Comparison of ENCODE assay signal across 1 cellular context in the genomic region with DNA sequence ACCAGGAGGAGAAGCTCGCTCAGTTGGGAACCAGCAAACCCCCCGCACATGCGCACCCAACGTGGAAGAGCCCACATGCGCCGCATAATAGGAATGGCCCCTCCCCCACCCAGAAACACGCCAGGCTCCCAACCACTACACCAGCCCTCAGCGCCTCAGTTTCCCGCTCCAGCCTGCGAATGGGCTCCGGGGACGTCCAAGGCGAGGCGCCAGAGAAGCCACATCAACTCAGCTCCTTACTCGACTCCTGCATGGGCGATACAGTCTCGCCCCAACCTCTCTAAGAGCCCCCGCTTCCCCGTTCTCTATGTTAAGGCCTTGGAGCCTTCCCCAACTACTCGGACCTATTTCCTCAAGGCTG.
TF ChIP-seq lines count a peak whose summit lies in the region.

No MANE protein-coding gene starts in this region.

TF ChIP-seq in HepG2, 621 proteins besides CTCF, POLR2A, EP300 and RAD21 (continued from another document and continues in another):
- TF ChIP-seq, protein P1, sequence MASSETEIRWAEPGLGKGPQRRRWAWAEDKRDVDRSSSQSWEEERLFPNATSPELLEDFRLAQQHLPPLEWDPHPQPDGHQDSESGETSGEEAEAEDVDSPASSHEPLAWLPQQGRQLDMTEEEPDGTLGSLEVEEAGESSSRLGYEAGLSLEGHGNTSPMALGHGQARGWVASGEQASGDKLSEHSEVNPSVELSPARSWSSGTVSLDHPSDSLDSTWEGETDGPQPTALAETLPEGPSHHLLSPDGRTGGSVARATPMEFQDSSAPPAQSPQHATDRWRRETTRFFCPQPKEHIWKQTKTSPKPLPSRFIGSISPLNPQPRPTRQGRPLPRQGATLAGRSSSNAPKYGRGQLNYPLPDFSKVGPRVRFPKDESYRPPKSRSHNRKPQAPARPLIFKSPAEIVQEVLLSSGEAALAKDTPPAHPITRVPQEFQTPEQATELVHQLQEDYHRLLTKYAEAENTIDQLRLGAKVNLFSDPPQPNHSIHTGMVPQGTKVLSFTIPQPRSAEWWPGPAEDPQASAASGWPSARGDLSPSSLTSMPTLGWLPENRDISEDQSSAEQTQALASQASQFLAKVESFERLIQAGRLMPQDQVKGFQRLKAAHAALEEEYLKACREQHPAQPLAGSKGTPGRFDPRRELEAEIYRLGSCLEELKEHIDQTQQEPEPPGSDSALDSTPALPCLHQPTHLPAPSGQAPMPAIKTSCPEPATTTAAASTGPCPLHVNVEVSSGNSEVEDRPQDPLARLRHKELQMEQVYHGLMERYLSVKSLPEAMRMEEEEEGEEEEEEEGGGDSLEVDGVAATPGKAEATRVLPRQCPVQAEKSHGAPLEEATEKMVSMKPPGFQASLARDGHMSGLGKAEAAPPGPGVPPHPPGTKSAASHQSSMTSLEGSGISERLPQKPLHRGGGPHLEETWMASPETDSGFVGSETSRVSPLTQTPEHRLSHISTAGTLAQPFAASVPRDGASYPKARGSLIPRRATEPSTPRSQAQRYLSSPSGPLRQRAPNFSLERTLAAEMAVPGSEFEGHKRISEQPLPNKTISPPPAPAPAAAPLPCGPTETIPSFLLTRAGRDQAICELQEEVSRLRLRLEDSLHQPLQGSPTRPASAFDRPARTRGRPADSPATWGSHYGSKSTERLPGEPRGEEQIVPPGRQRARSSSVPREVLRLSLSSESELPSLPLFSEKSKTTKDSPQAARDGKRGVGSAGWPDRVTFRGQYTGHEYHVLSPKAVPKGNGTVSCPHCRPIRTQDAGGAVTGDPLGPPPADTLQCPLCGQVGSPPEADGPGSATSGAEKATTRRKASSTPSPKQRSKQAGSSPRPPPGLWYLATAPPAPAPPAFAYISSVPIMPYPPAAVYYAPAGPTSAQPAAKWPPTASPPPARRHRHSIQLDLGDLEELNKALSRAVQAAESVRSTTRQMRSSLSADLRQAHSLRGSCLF (CRISPR knock-in tag; IDR thresholded peaks at IDR 0.05; ENCODE audit: borderline replicate concordance), result no peak
- TF ChIP-seq ZMAT3 (CRISPR knock-in tag; conservative IDR thresholded peaks at IDR 0.05), result no peak
- TF ChIP-seq ZNF431 (CRISPR knock-in tag; IDR thresholded peaks at IDR 0.05; ENCODE audit: borderline replicate concordance, low read depth), result 0 out of 2 replicates have a peak, but pooled peaks have one; percentile 36
- no peak for TF ChIP-seq TCF7L2 (IDR thresholded peaks at IDR 0.05; ENCODE audit: low read depth, low read length)
- TF ChIP-seq LBX2 (CRISPR knock-in tag; IDR thresholded peaks at IDR 0.05; ENCODE audit: borderline replicate concordance), result no peak; the same call in 1 of the 2 replicates
- TF ChIP-seq BORCS8-MEF2B (CRISPR knock-in tag; IDR thresholded peaks at IDR 0.05), result no peak
- 0 out of 2 replicates have a peak, but pooled peaks have one; percentile 16 for TF ChIP-seq ZNF562 (CRISPR knock-in tag; IDR thresholded peaks at IDR 0.05; ENCODE audit: borderline replicate concordance)
- TF ChIP-seq ZNF253 (CRISPR knock-in tag; IDR thresholded peaks at IDR 0.05; ENCODE audit: borderline replicate concordance), result no peak
- TF ChIP-seq CHD2 (IDR thresholded peaks at IDR 0.05; ENCODE audit: low read depth, low read length), result no peak
- no peak for TF ChIP-seq ZNF138 (CRISPR knock-in tag; IDR thresholded peaks at IDR 0.05; ENCODE audit: low read depth)
- no peak for TF ChIP-seq ZNF83 (CRISPR knock-in tag; IDR thresholded peaks at IDR 0.05; ENCODE audit: borderline replicate concordance)
- no peak for TF ChIP-seq ZNF75D (CRISPR knock-in tag; IDR thresholded peaks at IDR 0.05; ENCODE audit: borderline replicate concordance)
- TF ChIP-seq RNF219 (CRISPR knock-in tag; IDR thresholded peaks at IDR 0.05), result peak; percentile 10; the same call in 1 of the 2 replicates
- TF ChIP-seq ZFP62 (CRISPR knock-in tag; IDR thresholded peaks at IDR 0.05), result no peak
- TF ChIP-seq ZNF841 (CRISPR knock-in tag; IDR thresholded peaks at IDR 0.05; ENCODE audit: borderline replicate concordance), result peak; percentile 3; the same call in 1 of the 2 replicates
- no peak; the same call in 1 of the 2 replicates for TF ChIP-seq TMF1 (CRISPR knock-in tag; IDR thresholded peaks at IDR 0.05; ENCODE audit: low read depth)
- no peak for TF ChIP-seq GRHL1 (CRISPR knock-in tag; conservative IDR thresholded peaks at IDR 0.05)
- peak; percentile 80 for TF ChIP-seq ZNF710 (CRISPR knock-in tag; IDR thresholded peaks at IDR 0.05; ENCODE audit: borderline replicate concordance)
- TF ChIP-seq, protein P2, sequence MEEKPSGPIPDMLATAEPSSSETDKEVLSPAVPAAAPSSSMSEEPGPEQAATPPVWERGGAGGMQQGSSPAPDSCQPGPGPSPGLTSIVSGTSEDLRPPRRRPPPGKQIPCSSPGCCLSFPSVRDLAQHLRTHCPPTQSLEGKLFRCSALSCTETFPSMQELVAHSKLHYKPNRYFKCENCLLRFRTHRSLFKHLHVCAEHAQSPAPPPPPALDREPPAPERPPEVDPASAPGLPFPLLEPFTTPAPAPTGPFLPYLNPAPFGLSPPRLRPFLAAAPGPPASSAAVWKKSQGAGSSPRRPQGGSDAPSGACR (CRISPR knock-in tag; IDR thresholded peaks at IDR 0.05), result no peak; the same call in 1 of the 2 replicates
- TF ChIP-seq, protein P3, sequence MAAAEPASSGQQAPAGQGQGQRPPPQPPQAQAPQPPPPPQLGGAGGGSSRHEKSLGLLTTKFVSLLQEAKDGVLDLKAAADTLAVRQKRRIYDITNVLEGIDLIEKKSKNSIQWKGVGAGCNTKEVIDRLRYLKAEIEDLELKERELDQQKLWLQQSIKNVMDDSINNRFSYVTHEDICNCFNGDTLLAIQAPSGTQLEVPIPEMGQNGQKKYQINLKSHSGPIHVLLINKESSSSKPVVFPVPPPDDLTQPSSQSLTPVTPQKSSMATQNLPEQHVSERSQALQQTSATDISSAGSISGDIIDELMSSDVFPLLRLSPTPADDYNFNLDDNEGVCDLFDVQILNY (CRISPR knock-in tag; conservative IDR thresholded peaks at IDR 0.05), result no peak
- TF ChIP-seq FLYWCH1 (CRISPR knock-in tag; IDR thresholded peaks at IDR 0.05), result no peak
- TF ChIP-seq ZNF670 (CRISPR knock-in tag; IDR thresholded peaks at IDR 0.05; ENCODE audit: borderline replicate concordance), result no peak
- TF ChIP-seq GFI1 (CRISPR knock-in tag; IDR thresholded peaks at IDR 0.05; ENCODE audit: borderline replicate concordance), result no peak
- TF ChIP-seq, protein P4, sequence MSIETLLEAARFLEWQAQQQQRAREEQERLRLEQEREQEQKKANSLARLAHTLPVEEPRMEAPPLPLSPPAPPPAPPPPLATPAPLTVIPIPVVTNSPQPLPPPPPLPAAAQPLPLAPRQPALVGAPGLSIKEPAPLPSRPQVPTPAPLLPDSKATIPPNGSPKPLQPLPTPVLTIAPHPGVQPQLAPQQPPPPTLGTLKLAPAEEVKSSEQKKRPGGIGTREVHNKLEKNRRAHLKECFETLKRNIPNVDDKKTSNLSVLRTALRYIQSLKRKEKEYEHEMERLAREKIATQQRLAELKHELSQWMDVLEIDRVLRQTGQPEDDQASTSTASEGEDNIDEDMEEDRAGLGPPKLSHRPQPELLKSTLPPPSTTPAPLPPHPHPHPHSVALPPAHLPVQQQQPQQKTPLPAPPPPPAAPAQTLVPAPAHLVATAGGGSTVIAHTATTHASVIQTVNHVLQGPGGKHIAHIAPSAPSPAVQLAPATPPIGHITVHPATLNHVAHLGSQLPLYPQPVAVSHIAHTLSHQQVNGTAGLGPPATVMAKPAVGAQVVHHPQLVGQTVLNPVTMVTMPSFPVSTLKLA (IDR thresholded peaks at IDR 0.05), result peak; percentile 66; the same call in 1 of the 2 replicates
- TF ChIP-seq SP2 (CRISPR knock-in tag; IDR thresholded peaks at IDR 0.05), result peak; percentile 9
- TF ChIP-seq GZF1 (CRISPR knock-in tag; IDR thresholded peaks at IDR 0.05), result no peak
- no peak for TF ChIP-seq HNRNPLL (IDR thresholded peaks at IDR 0.05; ENCODE audit: low read depth, low read length, poor library complexity, severe bottlenecking)
- TF ChIP-seq, protein P5, sequence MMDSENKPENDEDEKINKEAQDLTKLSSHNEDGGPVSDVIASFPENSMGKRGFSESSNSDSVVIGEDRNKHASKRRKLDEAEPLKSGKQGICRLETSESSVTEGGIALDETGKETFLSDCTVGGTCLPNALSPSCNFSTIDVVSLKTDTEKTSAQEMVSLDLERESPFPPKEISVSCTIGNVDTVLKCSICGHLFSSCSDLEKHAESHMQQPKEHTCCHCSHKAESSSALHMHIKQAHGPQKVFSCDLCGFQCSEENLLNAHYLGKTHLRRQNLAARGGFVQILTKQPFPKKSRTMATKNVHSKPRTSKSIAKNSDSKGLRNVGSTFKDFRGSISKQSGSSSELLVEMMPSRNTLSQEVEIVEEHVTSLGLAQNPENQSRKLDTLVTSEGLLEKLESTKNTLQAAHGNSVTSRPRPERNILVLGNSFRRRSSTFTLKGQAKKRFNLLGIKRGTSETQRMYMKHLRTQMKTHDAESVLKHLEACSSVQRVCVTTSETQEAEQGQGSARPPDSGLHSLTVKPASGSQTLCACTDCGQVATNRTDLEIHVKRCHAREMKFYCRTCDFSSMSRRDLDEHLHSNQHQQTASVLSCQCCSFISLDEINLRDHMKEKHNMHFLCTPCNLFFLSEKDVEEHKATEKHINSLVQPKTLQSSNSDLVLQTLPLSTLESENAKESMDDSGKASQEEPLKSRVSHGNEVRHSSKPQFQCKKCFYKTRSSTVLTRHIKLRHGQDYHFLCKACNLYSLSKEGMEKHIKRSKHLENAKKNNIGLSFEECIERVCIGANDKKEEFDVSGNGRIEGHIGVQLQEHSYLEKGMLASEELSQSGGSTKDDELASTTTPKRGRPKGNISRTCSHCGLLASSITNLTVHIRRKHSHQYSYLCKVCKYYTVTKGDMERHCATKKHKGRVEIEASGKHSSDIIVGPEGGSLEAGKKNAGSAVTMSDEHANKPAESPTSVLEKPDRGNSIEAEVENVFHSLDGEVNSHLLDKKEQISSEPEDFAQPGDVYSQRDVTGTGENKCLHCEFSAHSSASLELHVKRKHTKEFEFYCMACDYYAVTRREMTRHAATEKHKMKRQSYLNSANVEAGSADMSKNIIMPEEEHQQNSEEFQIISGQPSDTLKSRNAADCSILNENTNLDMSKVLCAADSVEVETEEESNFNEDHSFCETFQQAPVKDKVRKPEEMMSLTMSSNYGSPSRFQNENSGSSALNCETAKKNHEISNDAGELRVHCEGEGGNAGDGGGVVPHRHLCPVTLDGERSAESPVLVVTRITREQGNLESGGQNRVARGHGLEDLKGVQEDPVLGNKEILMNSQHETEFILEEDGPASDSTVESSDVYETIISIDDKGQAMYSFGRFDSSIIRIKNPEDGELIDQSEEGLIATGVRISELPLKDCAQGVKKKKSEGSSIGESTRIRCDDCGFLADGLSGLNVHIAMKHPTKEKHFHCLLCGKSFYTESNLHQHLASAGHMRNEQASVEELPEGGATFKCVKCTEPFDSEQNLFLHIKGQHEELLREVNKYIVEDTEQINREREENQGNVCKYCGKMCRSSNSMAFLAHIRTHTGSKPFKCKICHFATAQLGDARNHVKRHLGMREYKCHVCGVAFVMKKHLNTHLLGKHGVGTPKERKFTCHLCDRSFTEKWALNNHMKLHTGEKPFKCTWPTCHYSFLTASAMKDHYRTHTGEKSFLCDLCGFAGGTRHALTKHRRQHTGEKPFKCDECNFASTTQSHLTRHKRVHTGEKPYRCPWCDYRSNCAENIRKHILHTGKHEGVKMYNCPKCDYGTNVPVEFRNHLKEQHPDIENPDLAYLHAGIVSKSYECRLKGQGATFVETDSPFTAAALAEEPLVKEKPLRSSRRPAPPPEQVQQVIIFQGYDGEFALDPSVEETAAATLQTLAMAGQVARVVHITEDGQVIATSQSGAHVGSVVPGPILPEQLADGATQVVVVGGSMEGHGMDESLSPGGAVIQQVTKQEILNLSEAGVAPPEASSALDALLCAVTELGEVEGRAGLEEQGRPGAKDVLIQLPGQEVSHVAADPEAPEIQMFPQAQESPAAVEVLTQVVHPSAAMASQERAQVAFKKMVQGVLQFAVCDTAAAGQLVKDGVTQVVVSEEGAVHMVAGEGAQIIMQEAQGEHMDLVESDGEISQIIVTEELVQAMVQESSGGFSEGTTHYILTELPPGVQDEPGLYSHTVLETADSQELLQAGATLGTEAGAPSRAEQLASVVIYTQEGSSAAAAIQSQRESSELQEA (CRISPR knock-in tag; IDR thresholded peaks at IDR 0.05; ENCODE audit: not compliant biosample characterization), result no peak
- TF ChIP-seq ZIK1 (CRISPR knock-in tag; IDR thresholded peaks at IDR 0.05; ENCODE audit: borderline replicate concordance, low read depth), result no peak
